Comparison of ENCODE assay signal across 16 cellular contexts in genomic region chr3:49353022-49353421, GRCh38. TPM values are rescaled to one million over a fixed set of nuclear protein-coding genes. Genes with fewer than 3 reads are reported as not detected.
A peak's percentile ranks its signal among the peaks of the same experiment; 100 is the strongest.
DNase-seq lines count a peak whose midpoint lies in the region; ATAC-seq and TF ChIP-seq lines count a peak whose summit lies in the region.
"Had no signal": no experiment of that assay in that cellular context is flagged by ENCODE, and none has a peak within 500 bp of the region (broad histone marks: within the 10 kb centered on the region; RNA-seq: fewer than 3 reads in every experiment).

No MANE protein-coding gene starts in this region.

- H3K36me3 ChIP-seq in lower lobe of right lung: peaks cover 27% of the 10 kb centered on the region
- H3K36me3 ChIP-seq in transverse colon: no peaks in the 10 kb centered on the region

- intact Hi-C loops in activated T-helper 2 cell treated with anti-CD3 and anti-CD28 coated beads, Interferon-gamma antibody, Interleukin-2, Interleukin-4, amounts not matched to agents 10 μg/mL and 5 μg/mL and 100 μg/mL, durations not matched to agents 14 hours and 24 hours and 36 hours (cut with micrococcal nuclease): no loop called here
- intact Hi-C loops in lower lobe of right lung (cut with DNase I): no loop called here
- intact Hi-C loops in transverse colon (cut with DNase I; ENCODE audit: low total_unique reads): no loop called here

- in situ Hi-C loops in transverse colon (cut with MboI; ENCODE audit: low pct_ligation_motif_present in 1 of 4, low pct_unique_long_range_greater_than_20kb in 1 of 4, low sequenced_read_pairs in 3 of 4): no loop called here

- no peaks in the 10 kb centered on the region for H3K27me3 Mint-ChIP-seq in activated T-cell treated with anti-CD3 and anti-CD28 coated beads, Interleukin-2, amount 50 U/mL, for 72 hours (ENCODE audit: low read depth)
- no peaks in the 10 kb centered on the region for H3K27me3 Mint-ChIP-seq in activated T-helper 2 cell treated with anti-CD3 and anti-CD28 coated beads, Interferon-gamma antibody, Interleukin-2, Interleukin-4, amounts not matched to agents 10 μg/mL and 5 μg/mL and 100 μg/mL, durations not matched to agents 14 hours and 24 hours and 36 hours (ENCODE audit: low read depth)
- H3K27me3 Mint-ChIP-seq: activated CD4-positive, alpha-beta memory T cell treated with anti-CD3 and anti-CD28 coated beads for 36 hours had no signal

- H3K4me1 ChIP-seq in lower lobe of right lung (peaks cover 61% of the 10 kb centered on the region), transverse colon (peaks cover 5 to 41% (median 14%) of the 10 kb centered on the region in 4 donors)

- TF ChIP-seq CTCF in lower lobe of right lung (IDR thresholded peaks at IDR 0.05) (no peak), transverse colon (IDR thresholded peaks at IDR 0.05) (no peak)

- H3K4me1 Mint-ChIP-seq in activated T-cell treated with anti-CD3 and anti-CD28 coated beads, Interleukin-2, amount 50 U/mL, for 72 hours (ENCODE audit: low read depth): peaks cover 25% of the 10 kb centered on the region
- peaks cover 15% of the 10 kb centered on the region for H3K4me1 Mint-ChIP-seq in activated T-helper 2 cell treated with anti-CD3 and anti-CD28 coated beads, Interferon-gamma antibody, Interleukin-2, Interleukin-4, amounts not matched to agents 10 μg/mL and 5 μg/mL and 100 μg/mL, durations not matched to agents 14 hours and 24 hours and 36 hours (ENCODE audit: low read depth)

- H3K27ac Mint-ChIP-seq in activated T-cell treated with anti-CD3 and anti-CD28 coated beads, Interleukin-2, amount 50 U/mL, for 72 hours: peak overlapping the region; percentile 1
- peak overlapping the region; percentile 5 for H3K27ac Mint-ChIP-seq in activated T-helper 2 cell treated with anti-CD3 and anti-CD28 coated beads, Interferon-gamma antibody, Interleukin-2, Interleukin-4, amounts not matched to agents 10 μg/mL and 5 μg/mL and 100 μg/mL, durations not matched to agents 14 hours and 24 hours and 36 hours
- H3K27ac Mint-ChIP-seq: activated CD4-positive, alpha-beta memory T cell treated with anti-CD3 and anti-CD28 coated beads for 36 hours had no signal

- H3K27me3 ChIP-seq in lower lobe of right lung (ENCODE audit: low read depth) (no peaks in the 10 kb centered on the region), transverse colon (no peaks in the 10 kb centered on the region)

- no peaks in the 10 kb centered on the region for H3K9me3 Mint-ChIP-seq in activated T-cell treated with anti-CD3 and anti-CD28 coated beads, Interleukin-2, amount 50 U/mL, for 72 hours
- H3K9me3 Mint-ChIP-seq in activated T-helper 2 cell treated with anti-CD3 and anti-CD28 coated beads, Interferon-gamma antibody, Interleukin-2, Interleukin-4, amounts not matched to agents 10 μg/mL and 5 μg/mL and 100 μg/mL, durations not matched to agents 14 hours and 24 hours and 36 hours: no peaks in the 10 kb centered on the region
- H3K9me3 Mint-ChIP-seq: activated CD4-positive, alpha-beta memory T cell treated with anti-CD3 and anti-CD28 coated beads for 36 hours; activated naive CD4-positive, alpha-beta T cell treated with anti-CD3 and anti-CD28 coated beads, Interleukin-2, amount 50 U/mL, for 72 hours had no signal

- H3K4me3 ChIP-seq in lower lobe of right lung: no peak overlapping the region
- no peak overlapping the region for H3K4me3 ChIP-seq in transverse colon

- no peak overlapping the region for H3K4me3 Mint-ChIP-seq in activated T-cell treated with anti-CD3 and anti-CD28 coated beads, Interleukin-2, amount 50 U/mL, for 72 hours
- H3K4me3 Mint-ChIP-seq in activated T-helper 2 cell treated with anti-CD3 and anti-CD28 coated beads, Interferon-gamma antibody, Interleukin-2, Interleukin-4, amounts not matched to agents 10 μg/mL and 5 μg/mL and 100 μg/mL, durations not matched to agents 14 hours and 24 hours and 36 hours (ENCODE audit: low read depth): no peak overlapping the region
- H3K4me3 Mint-ChIP-seq: activated CD4-positive, alpha-beta memory T cell treated with anti-CD3 and anti-CD28 coated beads for 36 hours had no signal

- H3K9me3 ChIP-seq in lower lobe of right lung: no peaks in the 10 kb centered on the region
- no peaks in the 10 kb centered on the region for H3K9me3 ChIP-seq in transverse colon

- TF ChIP-seq EP300 in transverse colon (IDR thresholded peaks at IDR 0.05; ENCODE audit: low read depth): no peak

- H3K27ac ChIP-seq in lower lobe of right lung (peak overlapping the region; percentile 81), transverse colon (peak overlapping the region; percentile 47 to 65 (median 52))
- H3K27ac ChIP-seq: parathyroid adenoma had no signal

- no peak for ATAC-seq in activated T-cell treated with anti-CD3 and anti-CD28 coated beads, Interleukin-2, amount 50 U/mL, for 72 hours (replicated peaks in 1 of 2)
- no peak for ATAC-seq in lower lobe of right lung
- ATAC-seq: left lobe of liver had no signal

- H3K36me3 Mint-ChIP-seq in activated T-cell treated with anti-CD3 and anti-CD28 coated beads, Interleukin-2, amount 50 U/mL, for 72 hours (ENCODE audit: insufficient read depth in 2 of 2): peaks cover 9 to 11% of the 10 kb centered on the region in 2 donors
- peaks cover 31% of the 10 kb centered on the region for H3K36me3 Mint-ChIP-seq in activated T-helper 2 cell treated with anti-CD3 and anti-CD28 coated beads, Interferon-gamma antibody, Interleukin-2, Interleukin-4, amounts not matched to agents 10 μg/mL and 5 μg/mL and 100 μg/mL, durations not matched to agents 14 hours and 24 hours and 36 hours (ENCODE audit: low read depth)

- no peak for TF ChIP-seq POLR2A in transverse colon (IDR thresholded peaks at IDR 0.05)

- WGBS in transverse colon (ENCODE audit: low coverage in 1 of 2), 2 donors: 95 to 100% methylated on average over 1 to 5 of the region's 5 CpGs

- DNase-seq in activated T-cell treated with anti-CD3 and anti-CD28 coated beads, Interleukin-2, amount 50 U/mL, for 72 hours: no peak
- DNase-seq in activated T-cell treated with anti-CD3 and anti-CD28 coated beads, Interleukin-2, amount 50 U/mL, for 1 hour: no peak
- DNase-seq in activated T-helper 2 cell treated with anti-CD3 and anti-CD28 coated beads, Interferon-gamma antibody, Interleukin-2, Interleukin-4, amounts not matched to agents 10 μg/mL and 5 μg/mL and 100 μg/mL, durations not matched to agents 14 hours and 24 hours and 36 hours (ENCODE audit: low spot score): no peak
- DNase-seq in lower lobe of right lung (no peak), transverse colon (no peak), cerebellum (ENCODE audit: low spot score) (no peak), HuH-7 (ENCODE audit: low spot score) (no peak), DMS114 treated with DMSO at 0.1 percent for 48 hours (lab: John Stamatoyannopoulos, UW; ENCODE audit: unreplicated experiment) (no peak)
- DNase-seq: activated CD4-positive, alpha-beta memory T cell treated with anti-CD3 and anti-CD28 coated beads for 36 hours; DND-41; MM.1S; SHP77 treated with DMSO at 0.1 percent for 48 hours; stimulated activated CD4-positive, alpha-beta T cell treated with anti-CD3 and anti-CD28 coated beads, Interleukin-2, amount 100 ng/mL, for 48 hours had no signal

RNA-seq across cellular contexts. Expression of gene GPX1, which starts 5.1 kb away (rescaled TPM):
- 100 to 1,000 TPM; 112 to 124 TPM for total RNA-seq in activated T-cell treated with anti-CD3 and anti-CD28 coated beads, Interleukin-2, amount 50 U/mL, for 72 hours
- 168 and 173 TPM in 2 replicates for total RNA-seq in activated T-helper 2 cell treated with anti-CD3 and anti-CD28 coated beads, Interferon-gamma antibody, Interleukin-2, Interleukin-4, amounts not matched to agents 10 μg/mL and 5 μg/mL and 100 μg/mL, durations not matched to agents 14 hours and 24 hours and 36 hours
- total RNA-seq in lower lobe of right lung (450 TPM), transverse colon (100 to 1,000 TPM; 155 to 485 (median 274) TPM), cerebellum (40.8 TPM)

RNA-seq across cellular contexts. Expression of gene USP4, which starts 13.2 kb away (rescaled TPM):
- total RNA-seq in activated T-cell treated with anti-CD3 and anti-CD28 coated beads, Interleukin-2, amount 50 U/mL, for 72 hours: 10 to 100 TPM; 70.2 to 76.5 TPM
- 78.6 and 82.7 TPM in 2 replicates for total RNA-seq in activated T-helper 2 cell treated with anti-CD3 and anti-CD28 coated beads, Interferon-gamma antibody, Interleukin-2, Interleukin-4, amounts not matched to agents 10 μg/mL and 5 μg/mL and 100 μg/mL, durations not matched to agents 14 hours and 24 hours and 36 hours
- total RNA-seq in lower lobe of right lung (71.3 TPM), transverse colon (10 to 100 TPM; 11.1 to 39.6 (median 27.0) TPM), cerebellum (39.7 TPM)

RNA-seq across cellular contexts. Expression of gene RHOA, which starts 58.8 kb away (rescaled TPM):
- total RNA-seq in activated T-cell treated with anti-CD3 and anti-CD28 coated beads, Interleukin-2, amount 50 U/mL, for 72 hours: 100 to 1,000 TPM; 458 to 468 TPM
- total RNA-seq in activated T-helper 2 cell treated with anti-CD3 and anti-CD28 coated beads, Interferon-gamma antibody, Interleukin-2, Interleukin-4, amounts not matched to agents 10 μg/mL and 5 μg/mL and 100 μg/mL, durations not matched to agents 14 hours and 24 hours and 36 hours: 425 and 428 TPM in 2 replicates
- total RNA-seq in lower lobe of right lung: 601 TPM
- 100 to 1,000 TPM; 302 to 526 (median 401) TPM for total RNA-seq in transverse colon
- total RNA-seq in cerebellum: 113 TPM

RNA-seq across cellular contexts. Expression of gene TCTA, which starts 59.2 kb away (rescaled TPM):
- 10 to 100 TPM; 22.0 to 23.4 TPM for total RNA-seq in activated T-cell treated with anti-CD3 and anti-CD28 coated beads, Interleukin-2, amount 50 U/mL, for 72 hours
- total RNA-seq in activated T-helper 2 cell treated with anti-CD3 and anti-CD28 coated beads, Interferon-gamma antibody, Interleukin-2, Interleukin-4, amounts not matched to agents 10 μg/mL and 5 μg/mL and 100 μg/mL, durations not matched to agents 14 hours and 24 hours and 36 hours: 18.9 and 19.4 TPM in 2 replicates
- total RNA-seq in lower lobe of right lung: 38.8 TPM
- 10 to 100 TPM in 3 of 4 donors, 1 to 10 TPM in 1; 7.8 to 59.8 (median 38.6) TPM for total RNA-seq in transverse colon
- total RNA-seq in cerebellum: 11.3 TPM
